In genomic region chr3:120497813-120498212, GRCh38 we compare ENCODE assay signal across 1 cellular context.
TF ChIP-seq lines count a peak whose summit lies in the region.

No MANE protein-coding gene starts in this region.

TF ChIP-seq in H1, 55 proteins besides CTCF, POLR2A, EP300 and RAD21:
- TF ChIP-seq JUND (IDR thresholded peaks at IDR 0.05; ENCODE audit: low read length) (no peak), CBX8 (IDR thresholded peaks at IDR 0.05; ENCODE audit: borderline replicate concordance, low read depth, low read length) (no peak), TAF7 (optimal IDR thresholded peaks at IDR 0.05; ENCODE audit: borderline replicate concordance, low read depth, low read length) (no peak), SAP30 (IDR thresholded peaks at IDR 0.05; ENCODE audit: insufficient read depth, insufficient replicate concordance, low read length) (no peak), RBBP5 (IDR thresholded peaks at IDR 0.05; ENCODE audit: borderline replicate concordance, low read depth, low read length) (no peak), YY1 (IDR thresholded peaks at IDR 0.05; ENCODE audit: low read depth, low read length) (no peak), SIX5 (IDR thresholded peaks at IDR 0.05; ENCODE audit: low read depth, low read length) (no peak), SP1 (IDR thresholded peaks at IDR 0.05; ENCODE audit: low read depth, low read length) (no peak)
TF ChIP-seq in H1: peak in this region for 0.
